1 cellular context compared by ENCODE assay signal in the genomic region with DNA sequence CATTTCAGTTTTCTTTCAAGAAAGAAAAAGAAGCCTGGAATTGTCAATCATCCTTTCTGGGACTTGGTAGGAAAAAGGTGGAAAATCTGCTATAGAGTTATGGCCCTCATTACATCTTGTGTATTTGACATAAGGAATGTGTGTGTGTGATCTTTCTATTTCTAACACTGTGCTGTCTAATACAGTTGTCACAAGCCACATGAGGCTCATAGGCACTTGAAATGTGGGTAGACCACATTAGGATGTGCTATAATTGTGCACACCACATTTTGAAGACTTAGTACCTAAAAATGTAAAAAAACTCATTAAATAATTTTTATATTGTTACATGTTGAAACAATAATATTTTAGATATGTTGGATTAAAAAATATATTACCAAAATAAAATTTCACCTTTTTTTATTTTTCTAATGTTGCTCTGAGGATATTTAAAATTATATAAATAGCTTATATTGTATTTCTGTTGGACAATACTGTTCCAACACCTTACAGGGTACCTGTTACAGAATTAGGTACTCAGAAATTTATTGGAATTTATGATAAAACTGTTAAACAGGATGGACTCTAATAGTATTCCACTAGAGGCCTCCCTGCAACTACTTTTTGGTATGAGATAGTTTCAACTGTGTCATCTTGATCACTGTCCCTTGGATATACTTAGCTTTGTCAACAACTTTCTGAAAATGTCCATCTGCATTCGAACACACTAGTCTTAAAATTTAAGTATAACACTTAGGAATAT.
TF ChIP-seq lines count a peak whose summit lies in the region.

No MANE protein-coding gene starts in this region.

TF ChIP-seq in GM12878, 131 proteins besides CTCF, POLR2A, EP300 and RAD21:
- TF ChIP-seq CEBPZ (IDR thresholded peaks at IDR 0.05; ENCODE audit: low read depth, low read length) = no peak
- no peak for TF ChIP-seq ATF7 (IDR thresholded peaks at IDR 0.05; ENCODE audit: low read depth)
- TF ChIP-seq SUPT20H (IDR thresholded peaks at IDR 0.05; ENCODE audit: borderline replicate concordance, control insufficient read depth, low read depth, low read length) = no peak
- TF ChIP-seq, protein P1, sequence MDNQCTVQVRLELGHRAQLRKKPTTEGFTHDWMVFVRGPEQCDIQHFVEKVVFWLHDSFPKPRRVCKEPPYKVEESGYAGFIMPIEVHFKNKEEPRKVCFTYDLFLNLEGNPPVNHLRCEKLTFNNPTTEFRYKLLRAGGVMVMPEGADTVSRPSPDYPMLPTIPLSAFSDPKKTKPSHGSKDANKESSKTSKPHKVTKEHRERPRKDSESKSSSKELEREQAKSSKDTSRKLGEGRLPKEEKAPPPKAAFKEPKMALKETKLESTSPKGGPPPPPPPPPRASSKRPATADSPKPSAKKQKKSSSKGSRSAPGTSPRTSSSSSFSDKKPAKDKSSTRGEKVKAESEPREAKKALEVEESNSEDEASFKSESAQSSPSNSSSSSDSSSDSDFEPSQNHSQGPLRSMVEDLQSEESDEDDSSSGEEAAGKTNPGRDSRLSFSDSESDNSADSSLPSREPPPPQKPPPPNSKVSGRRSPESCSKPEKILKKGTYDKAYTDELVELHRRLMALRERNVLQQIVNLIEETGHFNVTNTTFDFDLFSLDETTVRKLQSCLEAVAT (IDR thresholded peaks at IDR 0.05) = no peak
- TF ChIP-seq, protein P2, sequence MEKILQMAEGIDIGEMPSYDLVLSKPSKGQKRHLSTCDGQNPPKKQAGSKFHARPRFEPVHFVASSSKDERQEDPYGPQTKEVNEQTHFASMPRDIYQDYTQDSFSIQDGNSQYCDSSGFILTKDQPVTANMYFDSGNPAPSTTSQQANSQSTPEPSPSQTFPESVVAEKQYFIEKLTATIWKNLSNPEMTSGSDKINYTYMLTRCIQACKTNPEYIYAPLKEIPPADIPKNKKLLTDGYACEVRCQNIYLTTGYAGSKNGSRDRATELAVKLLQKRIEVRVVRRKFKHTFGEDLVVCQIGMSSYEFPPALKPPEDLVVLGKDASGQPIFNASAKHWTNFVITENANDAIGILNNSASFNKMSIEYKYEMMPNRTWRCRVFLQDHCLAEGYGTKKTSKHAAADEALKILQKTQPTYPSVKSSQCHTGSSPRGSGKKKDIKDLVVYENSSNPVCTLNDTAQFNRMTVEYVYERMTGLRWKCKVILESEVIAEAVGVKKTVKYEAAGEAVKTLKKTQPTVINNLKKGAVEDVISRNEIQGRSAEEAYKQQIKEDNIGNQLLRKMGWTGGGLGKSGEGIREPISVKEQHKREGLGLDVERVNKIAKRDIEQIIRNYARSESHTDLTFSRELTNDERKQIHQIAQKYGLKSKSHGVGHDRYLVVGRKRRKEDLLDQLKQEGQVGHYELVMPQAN (conservative IDR thresholded peaks at IDR 0.05) = no peak
- no peak for TF ChIP-seq SIN3A (IDR thresholded peaks at IDR 0.05; ENCODE audit: low read depth, low read length)
- no peak for TF ChIP-seq LARP7 (IDR thresholded peaks at IDR 0.05)
- no peak for TF ChIP-seq PBX3 (IDR thresholded peaks at IDR 0.05; ENCODE audit: insufficient replicate concordance, low read depth, low read length)
- no peak for TF ChIP-seq MXI1 (IDR thresholded peaks at IDR 0.05; ENCODE audit: low read depth, low read length)
- TF ChIP-seq ZNF622 (IDR thresholded peaks at IDR 0.05) = no peak
- no peak for TF ChIP-seq YBX1 (IDR thresholded peaks at IDR 0.05)
- no peak for TF ChIP-seq TBL1XR1 (IDR thresholded peaks at IDR 0.05; ENCODE audit: low read depth, low read length)
- TF ChIP-seq ASH2L (IDR thresholded peaks at IDR 0.05; ENCODE audit: borderline replicate concordance, low read depth) = no peak
- TF ChIP-seq IKZF2 (IDR thresholded peaks at IDR 0.05) = no peak
- no peak for TF ChIP-seq DPF2 (IDR thresholded peaks at IDR 0.05)
- no peak for TF ChIP-seq CHD2 (IDR thresholded peaks at IDR 0.05; ENCODE audit: borderline replicate concordance, low read depth, low read length)
- no peak for TF ChIP-seq KAT2A (conservative IDR thresholded peaks at IDR 0.05; ENCODE audit: control insufficient read depth, low read depth, low read length)
- no peak for TF ChIP-seq WRNIP1 (IDR thresholded peaks at IDR 0.05; ENCODE audit: borderline replicate concordance, low read depth, low read length)
